Comparison of ENCODE assay signal across 1 cellular context in the genomic region with DNA sequence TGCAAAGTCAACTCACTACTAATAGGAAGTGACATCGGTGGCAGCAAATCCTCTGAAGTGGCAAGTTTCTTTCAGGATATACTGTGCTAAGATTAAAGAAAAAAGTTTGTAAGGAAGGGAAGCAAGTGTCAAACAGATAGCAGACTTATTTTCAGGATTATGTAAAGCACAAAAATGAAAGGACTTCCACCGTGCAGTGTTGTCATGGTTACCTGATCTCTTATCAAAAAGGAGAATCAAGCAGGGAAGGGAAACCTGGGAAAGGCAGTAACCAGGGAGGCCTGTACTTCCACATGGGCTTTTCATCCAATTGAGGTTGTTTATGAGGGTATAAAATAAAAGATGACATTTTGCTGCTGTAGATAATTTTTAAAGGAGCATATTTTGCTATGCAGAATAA.
TF ChIP-seq lines count a peak whose summit lies in the region.

No MANE protein-coding gene starts in this region.

TF ChIP-seq in GM23338, 12 proteins besides CTCF, POLR2A, EP300 and RAD21 (continued from another document):
- TF ChIP-seq, protein P1, sequence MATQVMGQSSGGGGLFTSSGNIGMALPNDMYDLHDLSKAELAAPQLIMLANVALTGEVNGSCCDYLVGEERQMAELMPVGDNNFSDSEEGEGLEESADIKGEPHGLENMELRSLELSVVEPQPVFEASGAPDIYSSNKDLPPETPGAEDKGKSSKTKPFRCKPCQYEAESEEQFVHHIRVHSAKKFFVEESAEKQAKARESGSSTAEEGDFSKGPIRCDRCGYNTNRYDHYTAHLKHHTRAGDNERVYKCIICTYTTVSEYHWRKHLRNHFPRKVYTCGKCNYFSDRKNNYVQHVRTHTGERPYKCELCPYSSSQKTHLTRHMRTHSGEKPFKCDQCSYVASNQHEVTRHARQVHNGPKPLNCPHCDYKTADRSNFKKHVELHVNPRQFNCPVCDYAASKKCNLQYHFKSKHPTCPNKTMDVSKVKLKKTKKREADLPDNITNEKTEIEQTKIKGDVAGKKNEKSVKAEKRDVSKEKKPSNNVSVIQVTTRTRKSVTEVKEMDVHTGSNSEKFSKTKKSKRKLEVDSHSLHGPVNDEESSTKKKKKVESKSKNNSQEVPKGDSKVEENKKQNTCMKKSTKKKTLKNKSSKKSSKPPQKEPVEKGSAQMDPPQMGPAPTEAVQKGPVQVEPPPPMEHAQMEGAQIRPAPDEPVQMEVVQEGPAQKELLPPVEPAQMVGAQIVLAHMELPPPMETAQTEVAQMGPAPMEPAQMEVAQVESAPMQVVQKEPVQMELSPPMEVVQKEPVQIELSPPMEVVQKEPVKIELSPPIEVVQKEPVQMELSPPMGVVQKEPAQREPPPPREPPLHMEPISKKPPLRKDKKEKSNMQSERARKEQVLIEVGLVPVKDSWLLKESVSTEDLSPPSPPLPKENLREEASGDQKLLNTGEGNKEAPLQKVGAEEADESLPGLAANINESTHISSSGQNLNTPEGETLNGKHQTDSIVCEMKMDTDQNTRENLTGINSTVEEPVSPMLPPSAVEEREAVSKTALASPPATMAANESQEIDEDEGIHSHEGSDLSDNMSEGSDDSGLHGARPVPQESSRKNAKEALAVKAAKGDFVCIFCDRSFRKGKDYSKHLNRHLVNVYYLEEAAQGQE (IDR thresholded peaks at IDR 0.05; ENCODE audit: unreplicated experiment) = no peak
- TF ChIP-seq, protein P2, sequence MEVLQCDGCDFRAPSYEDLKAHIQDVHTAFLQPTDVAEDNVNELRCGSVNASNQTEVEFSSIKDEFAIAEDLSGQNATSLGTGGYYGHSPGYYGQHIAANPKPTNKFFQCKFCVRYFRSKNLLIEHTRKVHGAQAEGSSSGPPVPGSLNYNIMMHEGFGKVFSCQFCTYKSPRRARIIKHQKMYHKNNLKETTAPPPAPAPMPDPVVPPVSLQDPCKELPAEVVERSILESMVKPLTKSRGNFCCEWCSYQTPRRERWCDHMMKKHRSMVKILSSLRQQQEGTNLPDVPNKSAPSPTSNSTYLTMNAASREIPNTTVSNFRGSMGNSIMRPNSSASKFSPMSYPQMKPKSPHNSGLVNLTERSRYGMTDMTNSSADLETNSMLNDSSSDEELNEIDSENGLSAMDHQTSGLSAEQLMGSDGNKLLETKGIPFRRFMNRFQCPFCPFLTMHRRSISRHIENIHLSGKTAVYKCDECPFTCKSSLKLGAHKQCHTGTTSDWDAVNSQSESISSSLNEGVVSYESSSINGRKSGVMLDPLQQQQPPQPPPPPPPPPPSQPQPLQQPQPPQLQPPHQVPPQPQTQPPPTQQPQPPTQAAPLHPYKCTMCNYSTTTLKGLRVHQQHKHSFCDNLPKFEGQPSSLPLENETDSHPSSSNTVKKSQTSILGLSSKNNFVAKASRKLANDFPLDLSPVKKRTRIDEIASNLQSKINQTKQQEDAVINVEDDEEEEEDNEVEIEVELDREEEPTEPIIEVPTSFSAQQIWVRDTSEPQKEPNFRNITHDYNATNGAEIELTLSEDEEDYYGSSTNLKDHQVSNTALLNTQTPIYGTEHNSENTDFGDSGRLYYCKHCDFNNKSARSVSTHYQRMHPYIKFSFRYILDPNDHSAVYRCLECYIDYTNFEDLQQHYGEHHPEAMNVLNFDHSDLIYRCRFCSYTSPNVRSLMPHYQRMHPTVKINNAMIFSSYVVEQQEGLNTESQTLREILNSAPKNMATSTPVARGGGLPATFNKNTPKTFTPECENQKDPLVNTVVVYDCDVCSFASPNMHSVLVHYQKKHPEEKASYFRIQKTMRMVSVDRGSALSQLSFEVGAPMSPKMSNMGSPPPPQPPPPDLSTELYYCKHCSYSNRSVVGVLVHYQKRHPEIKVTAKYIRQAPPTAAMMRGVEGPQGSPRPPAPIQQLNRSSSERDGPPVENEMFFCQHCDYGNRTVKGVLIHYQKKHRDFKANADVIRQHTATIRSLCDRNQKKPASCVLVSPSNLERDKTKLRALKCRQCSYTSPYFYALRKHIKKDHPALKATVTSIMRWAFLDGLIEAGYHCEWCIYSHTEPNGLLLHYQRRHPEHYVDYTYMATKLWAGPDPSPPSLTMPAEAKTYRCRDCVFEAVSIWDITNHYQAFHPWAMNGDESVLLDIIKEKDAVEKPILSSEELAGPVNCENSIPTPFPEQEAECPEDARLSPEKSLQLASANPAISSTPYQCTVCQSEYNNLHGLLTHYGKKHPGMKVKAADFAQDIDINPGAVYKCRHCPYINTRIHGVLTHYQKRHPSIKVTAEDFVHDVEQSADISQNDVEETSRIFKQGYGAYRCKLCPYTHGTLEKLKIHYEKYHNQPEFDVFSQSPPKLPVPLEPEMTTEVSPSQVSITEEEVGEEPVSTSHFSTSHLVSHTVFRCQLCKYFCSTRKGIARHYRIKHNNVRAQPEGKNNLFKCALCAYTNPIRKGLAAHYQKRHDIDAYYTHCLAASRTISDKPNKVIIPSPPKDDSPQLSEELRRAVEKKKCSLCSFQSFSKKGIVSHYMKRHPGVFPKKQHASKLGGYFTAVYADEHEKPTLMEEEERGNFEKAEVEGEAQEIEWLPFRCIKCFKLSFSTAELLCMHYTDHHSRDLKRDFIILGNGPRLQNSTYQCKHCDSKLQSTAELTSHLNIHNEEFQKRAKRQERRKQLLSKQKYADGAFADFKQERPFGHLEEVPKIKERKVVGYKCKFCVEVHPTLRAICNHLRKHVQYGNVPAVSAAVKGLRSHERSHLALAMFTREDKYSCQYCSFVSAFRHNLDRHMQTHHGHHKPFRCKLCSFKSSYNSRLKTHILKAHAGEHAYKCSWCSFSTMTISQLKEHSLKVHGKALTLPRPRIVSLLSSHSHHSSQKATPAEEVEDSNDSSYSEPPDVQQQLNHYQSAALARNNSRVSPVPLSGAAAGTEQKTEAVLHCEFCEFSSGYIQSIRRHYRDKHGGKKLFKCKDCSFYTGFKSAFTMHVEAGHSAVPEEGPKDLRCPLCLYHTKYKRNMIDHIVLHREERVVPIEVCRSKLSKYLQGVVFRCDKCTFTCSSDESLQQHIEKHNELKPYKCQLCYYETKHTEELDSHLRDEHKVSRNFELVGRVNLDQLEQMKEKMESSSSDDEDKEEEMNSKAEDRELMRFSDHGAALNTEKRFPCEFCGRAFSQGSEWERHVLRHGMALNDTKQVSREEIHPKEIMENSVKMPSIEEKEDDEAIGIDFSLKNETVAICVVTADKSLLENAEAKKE (CRISPR knock-in tag; IDR thresholded peaks at IDR 0.05) = no peak
- no peak for TF ChIP-seq JUNB (IDR thresholded peaks at IDR 0.05; ENCODE audit: unreplicated experiment)
